Comparison of ENCODE assay signal across 32 cellular contexts in genomic region chr2:82657066-82657465, GRCh38.
"Had no signal": no experiment of that assay in that cellular context is flagged by ENCODE, and none has a peak within 500 bp of the region (broad histone marks: within the 10 kb centered on the region; RNA-seq: fewer than 3 reads in every experiment).

No MANE protein-coding gene starts in this region.

- H3K27ac ChIP-seq: KMS-11, PC-9, RWPE1, SJCRH30, SK-N-MC had no signal

- H3K36me3 ChIP-seq: MG63, SJCRH30 had no signal

- H3K9me3 ChIP-seq: MG63, SJCRH30 had no signal

- DNase-seq: Karpas-422, KBM-7, MG63, NCI-H1048, NCI-H1092 treated with DMSO at 0.1 percent for 48 hours, NCI-H1105 treated with DMSO at 0.1 percent for 48 hours, NCI-H1417, NCI-H1436, NCI-H146, NCI-H1694, NCI-H187, NCI-H1930, NCI-H2029 treated with DMSO at 0.1 percent for 48 hours, NCI-H2081 treated with DMSO at 0.1 percent for 48 hours, NCI-H2107, NCI-H2171, NCI-H226, NCI-H446 treated with DMSO at 0.1 percent for 48 hours, NCI-H510A treated with DMSO at 0.1 percent for 48 hours, NCI-H524 treated with DMSO at 0.1 percent for 48 hours, NCI-H526 treated with DMSO at 0.1 percent for 48 hours, NCI-H774, PC-9, SHP77, SIG-M5, SJCRH30 had no signal

- ATAC-seq: Panc1, Right ventricle myocardium inferior, SK-N-SH treated with all-trans-retinoic acid at 6 μM for 48 hours had no signal

- H3K4me1 ChIP-seq: SJCRH30 had no signal

- H3K27me3 ChIP-seq: MG63 had no signal

- H3K4me3 ChIP-seq: MG63, PC-9, SJCRH30, SK-N-MC had no signal
